ENCODE assay signal across 10 cellular contexts in genomic region chr9:35651964-35652828, GRCh38. TPM values are rescaled to one million over a fixed set of nuclear protein-coding genes. Genes with fewer than 3 reads are reported as not detected.
DNase-seq lines count a peak whose midpoint lies in the region; ATAC-seq and TF ChIP-seq lines count a peak whose summit lies in the region.
"Had no signal": no experiment of that assay in that cellular context is flagged by ENCODE, and none has a peak within 500 bp of the region (broad histone marks: within the 10 kb centered on the region; RNA-seq: fewer than 3 reads in every experiment).

No MANE protein-coding gene starts in this region.

- H3K4me3 Mint-ChIP-seq in activated naive CD4-positive, alpha-beta T cell treated with anti-CD3 and anti-CD28 coated beads, Interleukin-2, amount 10 ng/mL, durations not matched to agents 7 days and 5 days, result peak overlapping the region; percentile 97
- peak overlapping the region; percentile 49 to 88 (median 85) for H3K4me3 Mint-ChIP-seq in T-cell

- H3K4me1 ChIP-seq in transverse colon (peaks cover 2 to 40% (median 26%) of the 10 kb centered on the region in 4 donors), vagina (peaks cover 11% of the 10 kb centered on the region)

- H3K4me3 ChIP-seq in transverse colon (no peak overlapping the region), vagina (no peak overlapping the region)

- no peaks in the 10 kb centered on the region for H3K9me3 Mint-ChIP-seq in activated naive CD4-positive, alpha-beta T cell treated with anti-CD3 and anti-CD28 coated beads, Interleukin-2, amount 10 ng/mL, durations not matched to agents 7 days and 5 days
- no peaks in the 10 kb centered on the region for H3K9me3 Mint-ChIP-seq in T-cell

- POLR2A ChIA-PET in T-cell (lab: Charles Lee), result no interaction called here

- intact Hi-C loops in transverse colon (cut with DNase I; ENCODE audit: low total_unique reads), result no loop called here
- intact Hi-C loops in vagina (cut with DNase I), result loop anchor here (10.0 kb wide), 1 partner anchor 163 kb away; the partner anchor contains the start of genes HINT2 and SPAG8

- ATAC-seq in T-cell (replicated peaks in 1 of 4) (no peak), GM19023 (IDR thresholded peaks at IDR 0.05; ENCODE audit: unreplicated experiment) (no peak), GM19397 (IDR thresholded peaks at IDR 0.05; ENCODE audit: unreplicated experiment) (no peak)

- H3K36me3 ChIP-seq in transverse colon, result no peaks in the 10 kb centered on the region
- no peaks in the 10 kb centered on the region for H3K36me3 ChIP-seq in vagina

- no peak for TF ChIP-seq EP300 in transverse colon (IDR thresholded peaks at IDR 0.05; ENCODE audit: low read depth)

- no peak for TF ChIP-seq POLR2A in transverse colon (IDR thresholded peaks at IDR 0.05)
- no peak for TF ChIP-seq POLR2A in vagina (IDR thresholded peaks at IDR 0.05)

- TF ChIP-seq CTCF in transverse colon (IDR thresholded peaks at IDR 0.05), result no peak
- TF ChIP-seq CTCF in vagina (IDR thresholded peaks at IDR 0.05), result no peak

- H3K27me3 Mint-ChIP-seq in activated naive CD4-positive, alpha-beta T cell treated with anti-CD3 and anti-CD28 coated beads, Interleukin-2, amount 10 ng/mL, durations not matched to agents 7 days and 5 days, result peaks cover 7% of the 10 kb centered on the region
- H3K27me3 Mint-ChIP-seq in T-cell, result no peaks in the 10 kb centered on the region

- peak overlapping the region; percentile 62 for H3K27ac Mint-ChIP-seq in activated naive CD4-positive, alpha-beta T cell treated with anti-CD3 and anti-CD28 coated beads, Interleukin-2, amount 10 ng/mL, durations not matched to agents 7 days and 5 days
- H3K27ac Mint-ChIP-seq in T-cell, result peak overlapping the region; percentile 88 to 99

- no peaks in the 10 kb centered on the region for H3K9me3 ChIP-seq in transverse colon
- no peaks in the 10 kb centered on the region for H3K9me3 ChIP-seq in vagina

- in situ Hi-C loops in transverse colon (cut with MboI; ENCODE audit: low pct_ligation_motif_present in 1 of 4, low pct_unique_long_range_greater_than_20kb in 1 of 4, low sequenced_read_pairs in 3 of 4), result loop anchor here in 1 of 4 donors (10.0 kb wide), 1 partner anchor 93 kb away; the partner anchor contains the start of genes GBA2 and RGP1

- WGBS in transverse colon (ENCODE audit: low coverage in 1 of 2), 2 donors, result 50 to 69% methylated on average over 2 to 7 of the region's 7 CpGs

- CTCF ChIA-PET in activated naive CD4-positive, alpha-beta T cell treated with anti-CD3 and anti-CD28 coated beads, Interleukin-2, amount 10 ng/mL, durations not matched to agents 7 days and 5 days (lab: Charles Lee), result interaction anchor here (1.1 to 10.3 kb wide), 3 partner anchors 36 to 44 kb away, joined by 3 to 81 read pairs (median 11); partner anchors contain the start of gene CD72
- CTCF ChIA-PET in T-cell (lab: Charles Lee), result no interaction called here

- H3K4me1 Mint-ChIP-seq in activated naive CD4-positive, alpha-beta T cell treated with anti-CD3 and anti-CD28 coated beads, Interleukin-2, amount 10 ng/mL, durations not matched to agents 7 days and 5 days, result peaks cover 63% of the 10 kb centered on the region
- H3K4me1 Mint-ChIP-seq in T-cell, result peaks cover 55 to 77% (median 60%) of the 10 kb centered on the region in 3 donors

- H3K27me3 ChIP-seq in transverse colon (no peaks in the 10 kb centered on the region), vagina (no peaks in the 10 kb centered on the region)

- DNase-seq in activated naive CD4-positive, alpha-beta T cell treated with anti-CD3 and anti-CD28 coated beads, Interleukin-2, amount 10 ng/mL, durations not matched to agents 7 days and 5 days, result no peak
- no peak for DNase-seq in activated naive CD4-positive, alpha-beta T cell (lab: John Stamatoyannopoulos, UW)
- DNase-seq in T-cell (no peak), fibroblast of peridontal ligament (ENCODE audit: extremely low read depth) (peak; percentile 82), transverse colon (peak; percentile 62), vagina (ENCODE audit: extremely low spot score in 2 of 2) (no peak)
- DNase-seq: stimulated activated naive CD4-positive, alpha-beta T cell had no signal

- peak overlapping the region; percentile 81 to 86 (median 83) for H3K27ac ChIP-seq in transverse colon
- no peak overlapping the region for H3K27ac ChIP-seq in vagina

- H3K36me3 Mint-ChIP-seq in activated naive CD4-positive, alpha-beta T cell treated with anti-CD3 and anti-CD28 coated beads, Interleukin-2, amount 10 ng/mL, durations not matched to agents 7 days and 5 days, result peaks cover 27% of the 10 kb centered on the region
- no peaks in the 10 kb centered on the region for H3K36me3 Mint-ChIP-seq in T-cell

RNA-seq across cellular contexts. Expression of gene SIT1, which starts 1.5 kb away (rescaled TPM):
- total RNA-seq in T-cell, result 10 to 100 TPM; 34.9 to 57.1 (median 51.9) TPM
- total RNA-seq in transverse colon, result 1 to 10 TPM in 3 of 4 donors, not detected in 1; 1.2 to 6.7 (median 3.8) TPM
- total RNA-seq in vagina, result 2.5 TPM
- total RNA-seq: pulmonary artery endothelial cell had no signal

RNA-seq across cellular contexts. Expression of gene RMRP, which starts 5.6 kb away (rescaled TPM):
- total RNA-seq in T-cell, result over 10,000 TPM; 10,537 to 37,987 (median 30,491) TPM
- 1,000 to 10,000 TPM; 1,115 to 7,222 (median 2,718) TPM for total RNA-seq in transverse colon
- total RNA-seq in vagina, result 8,462 TPM

RNA-seq across cellular contexts. Expression of gene CCDC107, which starts 5.9 kb away (rescaled TPM):
- total RNA-seq in T-cell (10 to 100 TPM; 17.7 to 29.8 (median 27.5) TPM), transverse colon (10 to 100 TPM; 32.0 to 50.1 (median 37.2) TPM), vagina (17.2 TPM)

RNA-seq across cellular contexts. Expression of gene ARHGEF39, which starts 12.8 kb away (rescaled TPM):
- total RNA-seq in T-cell, result 1 to 10 TPM in 2 of 5 donors, under 1 TPM in 3; 0.12 to 1.3 (median 0.57) TPM
- total RNA-seq in transverse colon, result 1 to 10 TPM; 1.6 to 7.4 (median 5.8) TPM
- total RNA-seq in vagina, result 1.2 TPM

RNA-seq across cellular contexts. Expression of gene CA9, which starts 21.5 kb away (rescaled TPM):
- total RNA-seq in T-cell (under 1 TPM in 2 of 5 donors, not detected in 3; 0.19 to 0.46 TPM), transverse colon (not detected), vagina (0.98 TPM)

Comparison
In these comparisons a context has a peak if more than half of its experiments do, and no peak if none do; other contexts are left out.
1. DNase-seq: peak in fibroblast of peridontal ligament (single experiment) and transverse colon (single experiment); none in activated naive CD4-positive, alpha-beta T cell treated with anti-CD3 and anti-CD28 coated beads, Interleukin-2, amount 10 ng/mL, durations not matched to agents 7 days and 5 days (single experiment), activated naive CD4-positive, alpha-beta T cell (0 of 4), T-cell (0 of 34) and vagina (0 of 2).
2. RNA of gene SIT1, which starts 1.5 kb away (total RNA-seq): 34.9 to 57.1 TPM in T-cell; 1.2 to 6.7 TPM in transverse colon and 2.5 TPM in vagina (single experiment); every median in the first group is over 4 times any median in the second.